1 cellular context compared by ENCODE assay signal in the genomic region with DNA sequence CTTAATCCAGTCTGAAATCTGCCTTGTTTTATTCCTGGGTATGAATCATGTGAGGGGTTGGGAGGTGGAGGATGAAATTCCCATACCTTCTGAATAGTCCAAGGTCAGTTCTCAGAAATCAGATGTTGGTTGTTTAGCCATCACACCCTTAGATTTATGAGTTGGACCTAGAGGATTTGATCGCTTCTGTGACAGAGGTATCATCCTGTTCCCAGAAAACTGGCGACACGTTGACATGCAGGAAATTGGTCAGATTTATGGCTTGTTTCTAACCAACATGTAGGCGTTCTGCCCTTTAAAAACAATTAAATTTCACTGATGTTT.
TF ChIP-seq lines count a peak whose summit lies in the region.

No MANE protein-coding gene starts in this region.

TF ChIP-seq in H1, 55 proteins besides CTCF, POLR2A, EP300 and RAD21:
- no peak for TF ChIP-seq SAP30 (IDR thresholded peaks at IDR 0.05; ENCODE audit: insufficient read depth, insufficient replicate concordance, low read length)
- TF ChIP-seq KDM4A (IDR thresholded peaks at IDR 0.05; ENCODE audit: low read depth, low read length, severe bottlenecking), result no peak
- TF ChIP-seq, protein P1, sequence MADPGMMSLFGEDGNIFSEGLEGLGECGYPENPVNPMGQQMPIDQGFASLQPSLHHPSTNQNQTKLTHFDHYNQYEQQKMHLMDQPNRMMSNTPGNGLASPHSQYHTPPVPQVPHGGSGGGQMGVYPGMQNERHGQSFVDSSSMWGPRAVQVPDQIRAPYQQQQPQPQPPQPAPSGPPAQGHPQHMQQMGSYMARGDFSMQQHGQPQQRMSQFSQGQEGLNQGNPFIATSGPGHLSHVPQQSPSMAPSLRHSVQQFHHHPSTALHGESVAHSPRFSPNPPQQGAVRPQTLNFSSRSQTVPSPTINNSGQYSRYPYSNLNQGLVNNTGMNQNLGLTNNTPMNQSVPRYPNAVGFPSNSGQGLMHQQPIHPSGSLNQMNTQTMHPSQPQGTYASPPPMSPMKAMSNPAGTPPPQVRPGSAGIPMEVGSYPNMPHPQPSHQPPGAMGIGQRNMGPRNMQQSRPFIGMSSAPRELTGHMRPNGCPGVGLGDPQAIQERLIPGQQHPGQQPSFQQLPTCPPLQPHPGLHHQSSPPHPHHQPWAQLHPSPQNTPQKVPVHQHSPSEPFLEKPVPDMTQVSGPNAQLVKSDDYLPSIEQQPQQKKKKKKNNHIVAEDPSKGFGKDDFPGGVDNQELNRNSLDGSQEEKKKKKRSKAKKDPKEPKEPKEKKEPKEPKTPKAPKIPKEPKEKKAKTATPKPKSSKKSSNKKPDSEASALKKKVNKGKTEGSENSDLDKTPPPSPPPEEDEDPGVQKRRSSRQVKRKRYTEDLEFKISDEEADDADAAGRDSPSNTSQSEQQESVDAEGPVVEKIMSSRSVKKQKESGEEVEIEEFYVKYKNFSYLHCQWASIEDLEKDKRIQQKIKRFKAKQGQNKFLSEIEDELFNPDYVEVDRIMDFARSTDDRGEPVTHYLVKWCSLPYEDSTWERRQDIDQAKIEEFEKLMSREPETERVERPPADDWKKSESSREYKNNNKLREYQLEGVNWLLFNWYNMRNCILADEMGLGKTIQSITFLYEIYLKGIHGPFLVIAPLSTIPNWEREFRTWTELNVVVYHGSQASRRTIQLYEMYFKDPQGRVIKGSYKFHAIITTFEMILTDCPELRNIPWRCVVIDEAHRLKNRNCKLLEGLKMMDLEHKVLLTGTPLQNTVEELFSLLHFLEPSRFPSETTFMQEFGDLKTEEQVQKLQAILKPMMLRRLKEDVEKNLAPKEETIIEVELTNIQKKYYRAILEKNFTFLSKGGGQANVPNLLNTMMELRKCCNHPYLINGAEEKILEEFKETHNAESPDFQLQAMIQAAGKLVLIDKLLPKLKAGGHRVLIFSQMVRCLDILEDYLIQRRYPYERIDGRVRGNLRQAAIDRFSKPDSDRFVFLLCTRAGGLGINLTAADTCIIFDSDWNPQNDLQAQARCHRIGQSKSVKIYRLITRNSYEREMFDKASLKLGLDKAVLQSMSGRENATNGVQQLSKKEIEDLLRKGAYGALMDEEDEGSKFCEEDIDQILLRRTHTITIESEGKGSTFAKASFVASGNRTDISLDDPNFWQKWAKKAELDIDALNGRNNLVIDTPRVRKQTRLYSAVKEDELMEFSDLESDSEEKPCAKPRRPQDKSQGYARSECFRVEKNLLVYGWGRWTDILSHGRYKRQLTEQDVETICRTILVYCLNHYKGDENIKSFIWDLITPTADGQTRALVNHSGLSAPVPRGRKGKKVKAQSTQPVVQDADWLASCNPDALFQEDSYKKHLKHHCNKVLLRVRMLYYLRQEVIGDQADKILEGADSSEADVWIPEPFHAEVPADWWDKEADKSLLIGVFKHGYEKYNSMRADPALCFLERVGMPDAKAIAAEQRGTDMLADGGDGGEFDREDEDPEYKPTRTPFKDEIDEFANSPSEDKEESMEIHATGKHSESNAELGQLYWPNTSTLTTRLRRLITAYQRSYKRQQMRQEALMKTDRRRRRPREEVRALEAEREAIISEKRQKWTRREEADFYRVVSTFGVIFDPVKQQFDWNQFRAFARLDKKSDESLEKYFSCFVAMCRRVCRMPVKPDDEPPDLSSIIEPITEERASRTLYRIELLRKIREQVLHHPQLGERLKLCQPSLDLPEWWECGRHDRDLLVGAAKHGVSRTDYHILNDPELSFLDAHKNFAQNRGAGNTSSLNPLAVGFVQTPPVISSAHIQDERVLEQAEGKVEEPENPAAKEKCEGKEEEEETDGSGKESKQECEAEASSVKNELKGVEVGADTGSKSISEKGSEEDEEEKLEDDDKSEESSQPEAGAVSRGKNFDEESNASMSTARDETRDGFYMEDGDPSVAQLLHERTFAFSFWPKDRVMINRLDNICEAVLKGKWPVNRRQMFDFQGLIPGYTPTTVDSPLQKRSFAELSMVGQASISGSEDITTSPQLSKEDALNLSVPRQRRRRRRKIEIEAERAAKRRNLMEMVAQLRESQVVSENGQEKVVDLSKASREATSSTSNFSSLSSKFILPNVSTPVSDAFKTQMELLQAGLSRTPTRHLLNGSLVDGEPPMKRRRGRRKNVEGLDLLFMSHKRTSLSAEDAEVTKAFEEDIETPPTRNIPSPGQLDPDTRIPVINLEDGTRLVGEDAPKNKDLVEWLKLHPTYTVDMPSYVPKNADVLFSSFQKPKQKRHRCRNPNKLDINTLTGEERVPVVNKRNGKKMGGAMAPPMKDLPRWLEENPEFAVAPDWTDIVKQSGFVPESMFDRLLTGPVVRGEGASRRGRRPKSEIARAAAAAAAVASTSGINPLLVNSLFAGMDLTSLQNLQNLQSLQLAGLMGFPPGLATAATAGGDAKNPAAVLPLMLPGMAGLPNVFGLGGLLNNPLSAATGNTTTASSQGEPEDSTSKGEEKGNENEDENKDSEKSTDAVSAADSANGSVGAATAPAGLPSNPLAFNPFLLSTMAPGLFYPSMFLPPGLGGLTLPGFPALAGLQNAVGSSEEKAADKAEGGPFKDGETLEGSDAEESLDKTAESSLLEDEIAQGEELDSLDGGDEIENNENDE (IDR thresholded peaks at IDR 0.05; ENCODE audit: insufficient replicate concordance, low read length), result no peak
- TF ChIP-seq TCF12 (IDR thresholded peaks at IDR 0.05; ENCODE audit: low read depth, low read length), result no peak
- no peak for TF ChIP-seq SIRT6 (IDR thresholded peaks at IDR 0.05; ENCODE audit: low read length)
- no peak for TF ChIP-seq TEAD4 (IDR thresholded peaks at IDR 0.05; ENCODE audit: low read depth, low read length)
- no peak for TF ChIP-seq BCL11A (IDR thresholded peaks at IDR 0.05; ENCODE audit: low read depth in 2 of 2, low read length in 2 of 2)
- no peak for TF ChIP-seq KDM1A (IDR thresholded peaks at IDR 0.05; ENCODE audit: borderline replicate concordance, low read length)
- TF ChIP-seq RBBP5 (IDR thresholded peaks at IDR 0.05; ENCODE audit: borderline replicate concordance, low read depth, low read length), result no peak
- TF ChIP-seq POLR2AphosphoS5 (IDR thresholded peaks at IDR 0.05; ENCODE audit: low read depth, low read length), result no peak
- no peak for TF ChIP-seq SRF (IDR thresholded peaks at IDR 0.05; ENCODE audit: low read depth, low read length)
- TF ChIP-seq BRCA1 (IDR thresholded peaks at IDR 0.05; ENCODE audit: low read depth, low read length), result no peak
- no peak for TF ChIP-seq JUN (IDR thresholded peaks at IDR 0.05; ENCODE audit: low read depth, low read length)
- no peak for TF ChIP-seq ZNF274 (IDR thresholded peaks at IDR 0.05; ENCODE audit: borderline replicate concordance, extremely low read depth, low read length)
- TF ChIP-seq, protein P2, sequence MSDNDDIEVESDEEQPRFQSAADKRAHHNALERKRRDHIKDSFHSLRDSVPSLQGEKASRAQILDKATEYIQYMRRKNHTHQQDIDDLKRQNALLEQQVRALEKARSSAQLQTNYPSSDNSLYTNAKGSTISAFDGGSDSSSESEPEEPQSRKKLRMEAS (IDR thresholded peaks at IDR 0.05), result no peak
